ENCODE assay signal across 1 cellular context in the genomic region with DNA sequence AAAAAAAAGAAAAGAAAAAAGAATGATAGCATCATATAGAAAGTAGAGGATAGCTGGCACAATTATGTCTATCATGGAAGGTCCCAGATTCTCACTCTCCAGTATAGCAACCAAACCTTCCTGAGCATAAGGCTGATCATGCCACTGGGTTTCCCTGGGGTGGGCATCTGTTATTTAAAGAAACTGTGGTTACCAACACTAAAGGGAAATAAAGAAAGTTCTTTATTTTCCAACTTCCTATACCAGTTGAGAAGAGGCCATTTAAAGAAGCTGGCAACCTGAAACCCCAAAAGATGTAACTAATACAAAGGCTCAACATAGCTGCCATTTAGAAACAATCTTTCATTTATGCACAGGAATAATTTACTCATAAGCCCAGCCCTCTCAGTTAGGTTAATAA.
TF ChIP-seq lines count a peak whose summit lies in the region.

No MANE protein-coding gene starts in this region.

TF ChIP-seq in IMR-90, 13 proteins besides CTCF, POLR2A, EP300 and RAD21 (continued from another document):
- no peak for TF ChIP-seq MAFK (IDR thresholded peaks at IDR 0.05; ENCODE audit: low read depth, low read length)
- TF ChIP-seq SMC3 (IDR thresholded peaks at IDR 0.05; ENCODE audit: low read depth, low read length), result no peak
- TF ChIP-seq BHLHE40 (IDR thresholded peaks at IDR 0.05; ENCODE audit: low read depth, low read length), result no peak
- TF ChIP-seq, protein P1, sequence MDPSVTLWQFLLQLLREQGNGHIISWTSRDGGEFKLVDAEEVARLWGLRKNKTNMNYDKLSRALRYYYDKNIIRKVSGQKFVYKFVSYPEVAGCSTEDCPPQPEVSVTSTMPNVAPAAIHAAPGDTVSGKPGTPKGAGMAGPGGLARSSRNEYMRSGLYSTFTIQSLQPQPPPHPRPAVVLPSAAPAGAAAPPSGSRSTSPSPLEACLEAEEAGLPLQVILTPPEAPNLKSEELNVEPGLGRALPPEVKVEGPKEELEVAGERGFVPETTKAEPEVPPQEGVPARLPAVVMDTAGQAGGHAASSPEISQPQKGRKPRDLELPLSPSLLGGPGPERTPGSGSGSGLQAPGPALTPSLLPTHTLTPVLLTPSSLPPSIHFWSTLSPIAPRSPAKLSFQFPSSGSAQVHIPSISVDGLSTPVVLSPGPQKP (IDR thresholded peaks at IDR 0.05; ENCODE audit: borderline replicate concordance, low read depth, low read length), result no peak
- TF ChIP-seq NFE2L2 (IDR thresholded peaks at IDR 0.05; ENCODE audit: low read depth, low read length), result no peak
- no peak for TF ChIP-seq RFX5 (IDR thresholded peaks at IDR 0.05; ENCODE audit: low read depth, low read length)
- no peak for TF ChIP-seq CEBPB (IDR thresholded peaks at IDR 0.05; ENCODE audit: low read depth, low read length)
- TF ChIP-seq USF2 (IDR thresholded peaks at IDR 0.05; ENCODE audit: low read depth, low read length), result no peak
- no peak for TF ChIP-seq FOS (IDR thresholded peaks at IDR 0.05; ENCODE audit: low read depth, low read length)
- TF ChIP-seq MAZ (IDR thresholded peaks at IDR 0.05; ENCODE audit: borderline replicate concordance, low read depth, low read length), result no peak
- TF ChIP-seq RCOR1 (IDR thresholded peaks at IDR 0.05; ENCODE audit: insufficient replicate concordance, low read length), result no peak
- TF ChIP-seq CHD1 (IDR thresholded peaks at IDR 0.05; ENCODE audit: low read depth, low read length), result no peak
